In the genomic region with DNA sequence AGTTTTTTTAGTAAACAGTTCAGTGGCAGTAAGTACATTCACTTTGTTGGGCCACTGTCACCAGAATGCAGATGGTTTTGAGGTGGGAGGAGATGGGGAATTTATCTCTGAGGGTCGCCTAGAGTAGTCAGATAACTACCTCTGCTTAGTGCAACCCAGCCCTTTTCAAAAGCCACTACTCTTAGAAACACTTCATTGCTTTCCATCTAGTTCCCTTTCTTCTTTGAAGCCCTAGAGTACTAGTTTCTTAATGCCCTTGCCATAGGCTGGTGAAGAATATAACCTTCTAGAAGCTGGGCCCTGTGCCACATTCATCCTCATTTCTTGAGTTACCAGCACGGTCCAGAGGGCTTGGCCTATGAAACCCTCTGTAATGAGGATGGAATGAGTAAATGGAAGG, we compare ENCODE assay signal across 21 cellular contexts. TPM values are rescaled to one million over a fixed set of nuclear protein-coding genes. Genes with fewer than 3 reads are reported as not detected.
DNase-seq lines count a peak whose midpoint lies in the region; ATAC-seq and TF ChIP-seq lines count a peak whose summit lies in the region.
"Had no signal": no experiment of that assay in that cellular context is flagged by ENCODE, and none has a peak within 500 bp of the region (broad histone marks: within the 10 kb centered on the region; RNA-seq: fewer than 3 reads in every experiment).

No MANE protein-coding gene starts in this region.

- TF ChIP-seq CTCF in GM23338 (conservative IDR thresholded peaks at IDR 0.05; ENCODE audit: low read depth in 2 of 2) (no peak), endothelial cell (IDR thresholded peaks at IDR 0.05; ENCODE audit: unreplicated experiment) (no peak)

- H3K27me3 ChIP-seq in GM23338 (ENCODE audit: insufficient read depth) = no peaks in the 10 kb centered on the region
- H3K27me3 ChIP-seq: MG63, SJCRH30 had no signal

- peaks cover 78% of the 10 kb centered on the region for H4K20me1 ChIP-seq in GM23338 (replicated peaks; ENCODE audit: insufficient read depth)

- H3K4me3 ChIP-seq in GM23338 = no peak overlapping the region
- H3K4me3 ChIP-seq: A549, K562, MG63, PC-9, SJCRH30 had no signal

- H3K27ac ChIP-seq in GM23338 (ENCODE audit: low read depth) = 0 out of 2 replicates have a peak overlapping the region, but pooled peaks have one; percentile 45
- H3K27ac ChIP-seq: A549, PC-9, SJCRH30 had no signal

- H3K9me3 Mint-ChIP-seq in stimulated activated naive CD8-positive, alpha-beta T cell treated with anti-CD3 and anti-CD28 coated beads, Interleukin-15, Interleukin-2, amounts not matched to agents 100 ng/mL and 50 ng/mL, for 24 hours = no peaks in the 10 kb centered on the region
- H3K9me3 Mint-ChIP-seq in GM23338 (no peaks in the 10 kb centered on the region), endothelial cell (ENCODE audit: unreplicated experiment) (no peaks in the 10 kb centered on the region)
- no peaks in the 10 kb centered on the region for H3K9me3 Mint-ChIP-seq in stimulated activated naive B cell treated with anti-CD40 and anti-IgM and Interleukin-4, amounts not matched to agents 10 μg/mL and 1 μg/mL and 100 μg/mL, for 72 hours

- no peaks in the 10 kb centered on the region for H3K4me1 Mint-ChIP-seq in stimulated activated naive CD8-positive, alpha-beta T cell treated with anti-CD3 and anti-CD28 coated beads, Interleukin-15, Interleukin-2, amounts not matched to agents 100 ng/mL and 50 ng/mL, for 24 hours (ENCODE audit: low read depth)
- no peaks in the 10 kb centered on the region for H3K4me1 Mint-ChIP-seq in GM23338
- no peaks in the 10 kb centered on the region for H3K4me1 Mint-ChIP-seq in endothelial cell (ENCODE audit: unreplicated experiment)
- peaks cover 10 to 25% of the 10 kb centered on the region in 2 donors for H3K4me1 Mint-ChIP-seq in stimulated activated naive B cell treated with anti-CD40 and anti-IgM and Interleukin-4, amounts not matched to agents 10 μg/mL and 1 μg/mL and 100 μg/mL, for 72 hours

- H3K9me2 ChIP-seq in GM23338 (ENCODE audit: insufficient read depth) = no peaks in the 10 kb centered on the region

- DNase-seq in stimulated activated naive CD8-positive, alpha-beta T cell treated with anti-CD3 and anti-CD28 coated beads, Interleukin-15, Interleukin-2, amounts not matched to agents 100 U/mL and 50 U/mL, for 24 hours = no peak
- DNase-seq in GM23338 (ENCODE audit: low spot score) (no peak), endothelial cell (ENCODE audit: low spot score) (no peak), HuH-7 (ENCODE audit: low spot score) (no peak), NCI-H1105 treated with DMSO at 0.1 percent for 48 hours (lab: John Stamatoyannopoulos, UW) (no peak), KBM-7 (no peak)
- no peak for DNase-seq in stimulated activated naive B cell treated with anti-CD40 and anti-IgM and Interleukin-4, amounts not matched to agents 10 μg/mL and 1 μg/mL and 100 μg/mL, for 72 hours
- DNase-seq: C1 segment of cervical spinal cord, DMS53, MG63, NCI-H2029, NCI-H446 treated with DMSO at 0.1 percent for 48 hours, NCI-H526 treated with DMSO at 0.1 percent for 48 hours, PC-9, SJCRH30 had no signal

- H3F3A ChIP-seq in GM23338 (replicated peaks; ENCODE audit: low read depth) = peaks cover 19% of the 10 kb centered on the region; the same call in 1 of the 2 replicates

- H3K4me2 ChIP-seq in GM23338 = no peak overlapping the region
- H3K4me2 ChIP-seq: A549, PC-9 had no signal

- peaks cover 72% of the 10 kb centered on the region for H3K36me3 ChIP-seq in GM23338 (ENCODE audit: insufficient read depth)

- peak overlapping the region; percentile 22 for H3K27ac Mint-ChIP-seq in stimulated activated naive CD8-positive, alpha-beta T cell treated with anti-CD3 and anti-CD28 coated beads, Interleukin-15, Interleukin-2, amounts not matched to agents 100 ng/mL and 50 ng/mL, for 24 hours
- H3K27ac Mint-ChIP-seq in GM23338 (no peak overlapping the region), endothelial cell (ENCODE audit: unreplicated experiment) (no peak overlapping the region)
- no peak overlapping the region for H3K27ac Mint-ChIP-seq in stimulated activated naive B cell treated with anti-CD40 and anti-IgM and Interleukin-4, amounts not matched to agents 10 μg/mL and 1 μg/mL and 100 μg/mL, for 72 hours

- ATAC-seq in stimulated activated naive CD8-positive, alpha-beta T cell treated with anti-CD3 and anti-CD28 coated beads, Interleukin-15, Interleukin-2, amounts not matched to agents 100 U/mL and 50 U/mL, for 24 hours = no peak
- ATAC-seq in GM23338 = no peak
- ATAC-seq in stimulated activated naive B cell treated with anti-CD40 and anti-IgM and Interleukin-4, amounts not matched to agents 10 μg/mL and 1 μg/mL and 100 μg/mL, for 72 hours (replicated peaks) = peak; percentile 93
- ATAC-seq: A549, HCT116, K562, Right ventricle myocardium inferior, SK-N-SH treated with all-trans-retinoic acid at 6 μM for 48 hours had no signal

- no peak overlapping the region for H3K4me3 Mint-ChIP-seq in stimulated activated naive CD8-positive, alpha-beta T cell treated with anti-CD3 and anti-CD28 coated beads, Interleukin-15, Interleukin-2, amounts not matched to agents 100 ng/mL and 50 ng/mL, for 24 hours
- H3K4me3 Mint-ChIP-seq in GM23338 = no peak overlapping the region
- H3K4me3 Mint-ChIP-seq in endothelial cell (ENCODE audit: unreplicated experiment) = peak overlapping the region; percentile 16
- no peak overlapping the region for H3K4me3 Mint-ChIP-seq in stimulated activated naive B cell treated with anti-CD40 and anti-IgM and Interleukin-4, amounts not matched to agents 10 μg/mL and 1 μg/mL and 100 μg/mL, for 72 hours

- H3K27me3 Mint-ChIP-seq in stimulated activated naive CD8-positive, alpha-beta T cell treated with anti-CD3 and anti-CD28 coated beads, Interleukin-15, Interleukin-2, amounts not matched to agents 100 ng/mL and 50 ng/mL, for 24 hours = no peaks in the 10 kb centered on the region
- H3K27me3 Mint-ChIP-seq in GM23338 (ENCODE audit: insufficient read depth, low read depth, poor library complexity) = no peaks in the 10 kb centered on the region
- peaks cover 2% of the 10 kb centered on the region for H3K27me3 Mint-ChIP-seq in endothelial cell (ENCODE audit: unreplicated experiment)
- H3K27me3 Mint-ChIP-seq in stimulated activated naive B cell treated with anti-CD40 and anti-IgM and Interleukin-4, amounts not matched to agents 10 μg/mL and 1 μg/mL and 100 μg/mL, for 72 hours = no peaks in the 10 kb centered on the region

- in situ Hi-C loops in KBM-7 (cut with MboI; ENCODE audit: low pct_unique_long_range_greater_than_20kb, low sequenced_read_pairs) = no loop called here

- peaks cover 66% of the 10 kb centered on the region for H3K79me2 ChIP-seq in GM23338 (replicated peaks; ENCODE audit: insufficient read depth)

- peaks cover 44% of the 10 kb centered on the region for H3K36me3 Mint-ChIP-seq in stimulated activated naive CD8-positive, alpha-beta T cell treated with anti-CD3 and anti-CD28 coated beads, Interleukin-15, Interleukin-2, amounts not matched to agents 100 ng/mL and 50 ng/mL, for 24 hours (ENCODE audit: low read depth)
- H3K36me3 Mint-ChIP-seq in GM23338 (ENCODE audit: low read depth) (peaks cover 74% of the 10 kb centered on the region), endothelial cell (ENCODE audit: low read depth, unreplicated experiment) (peaks cover 28% of the 10 kb centered on the region)
- H3K36me3 Mint-ChIP-seq in stimulated activated naive B cell treated with anti-CD40 and anti-IgM and Interleukin-4, amounts not matched to agents 10 μg/mL and 1 μg/mL and 100 μg/mL, for 72 hours = peaks cover 29 to 40% of the 10 kb centered on the region in 2 donors

- no peak overlapping the region for H2AFZ ChIP-seq in GM23338
- H2AFZ ChIP-seq: PC-9 had no signal

- H3K4me1 ChIP-seq in GM23338 (ENCODE audit: insufficient read depth) = no peaks in the 10 kb centered on the region
- H3K4me1 ChIP-seq: A549, SJCRH30 had no signal

TF ChIP-seq in GM23338, 12 proteins besides CTCF, POLR2A, EP300 and RAD21 (continues in another document):
- no peak for TF ChIP-seq NANOG (IDR thresholded peaks at IDR 0.05; ENCODE audit: borderline replicate concordance)
- TF ChIP-seq EZH2 (IDR thresholded peaks at IDR 0.05; ENCODE audit: low read depth, unreplicated experiment) = no peak

RNA-seq across cellular contexts. Expression of gene ST3GAL3, which starts 28.4 kb away (rescaled TPM):
- 7.0 and 21.3 TPM in 2 replicates for total RNA-seq in GM23338 (2014; rRNA removed; shearing (Covaris generic))
- 3.4 and 4.5 TPM in 2 replicates for polyA plus RNA-seq in GM23338 (2016; fragmentation: Nextera tagmentation; extraction: Ambion mirVana)
- total RNA-seq in endothelial cell (ENCODE audit: unreplicated experiment) = 14.9 TPM

RNA-seq across cellular contexts. Expression of gene KDM4A, which starts 29.0 kb away (rescaled TPM):
- total RNA-seq in GM23338 (2014; rRNA removed; shearing (Covaris generic)) = 97.7 and 106 TPM in 2 replicates
- polyA plus RNA-seq in GM23338 (2016; fragmentation: Nextera tagmentation; extraction: Ambion mirVana) = 47.7 and 52.2 TPM in 2 replicates
- 62.5 TPM for total RNA-seq in endothelial cell (ENCODE audit: unreplicated experiment)

Comparison
In these comparisons a context has a peak if more than half of its experiments do, and no peak if none do; other contexts are left out.
1. ATAC-seq: peak in stimulated activated naive B cell treated with anti-CD40 and anti-IgM and Interleukin-4, amounts not matched to agents 10 μg/mL and 1 μg/mL and 100 μg/mL, for 72 hours (2 of 2); none in stimulated activated naive CD8-positive, alpha-beta T cell treated with anti-CD3 and anti-CD28 coated beads, Interleukin-15, Interleukin-2, amounts not matched to agents 100 U/mL and 50 U/mL, for 24 hours (single experiment) and GM23338 (single experiment).